ENCODE assay signal across 11 cellular contexts in the genomic region with DNA sequence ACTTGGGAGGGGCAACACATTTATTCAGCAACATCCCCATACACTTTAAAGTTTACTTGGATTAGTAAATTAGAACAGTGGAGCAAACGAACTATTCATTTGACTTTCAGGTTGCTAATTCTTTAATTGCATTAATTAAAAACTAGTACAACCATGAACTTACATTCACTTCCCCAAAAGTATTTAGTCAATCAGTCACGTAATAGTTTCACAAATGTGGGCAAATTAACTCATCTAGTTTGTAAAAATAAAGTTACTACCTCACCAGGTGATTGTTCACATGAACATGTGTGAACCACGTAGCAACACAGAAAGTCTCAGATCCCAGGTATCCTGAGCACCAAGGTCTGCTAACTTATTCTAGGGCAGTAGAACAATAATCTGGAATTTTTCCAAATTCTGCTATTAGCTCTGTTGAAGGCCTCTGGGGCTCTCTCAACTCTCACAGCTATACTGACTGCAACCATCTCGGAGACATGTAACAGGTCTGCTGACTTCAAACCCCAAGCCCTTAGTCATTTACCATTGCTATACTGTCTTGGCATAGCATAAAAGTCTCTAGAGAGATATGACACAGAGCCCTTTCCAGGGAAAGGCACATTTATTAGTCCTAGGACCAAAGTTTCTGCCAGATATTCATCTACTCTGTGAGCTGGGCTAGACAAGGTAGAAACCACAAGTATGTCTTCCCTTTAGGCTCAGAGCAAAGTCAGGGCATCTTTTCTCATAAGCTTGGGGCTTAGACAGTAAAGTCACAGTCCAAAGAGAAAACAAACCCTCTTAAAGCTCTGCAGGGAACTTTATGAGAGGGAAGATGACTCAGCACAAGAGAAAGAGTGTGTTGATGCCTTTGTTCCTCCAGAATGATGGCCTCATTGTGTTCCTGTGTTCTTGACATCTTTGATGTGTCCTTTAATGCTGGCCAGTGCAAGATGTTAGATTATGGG. TPM values are rescaled to one million over a fixed set of nuclear protein-coding genes. Genes with fewer than 3 reads are reported as not detected.
DNase-seq lines count a peak whose midpoint lies in the region; ATAC-seq and TF ChIP-seq lines count a peak whose summit lies in the region.
"Had no signal": no experiment of that assay in that cellular context is flagged by ENCODE, and none has a peak within 500 bp of the region (broad histone marks: within the 10 kb centered on the region; RNA-seq: fewer than 3 reads in every experiment).

No MANE protein-coding gene starts in this region.

- H3K4me3 ChIP-seq in left ventricle myocardium inferior, result no peak overlapping the region
- no peak overlapping the region for H3K4me3 ChIP-seq in heart left ventricle
- H3K4me3 ChIP-seq in fibroblast of villous mesenchyme (ENCODE audit: low read depth, low read length), result no peak overlapping the region
- no peak overlapping the region for H3K4me3 ChIP-seq in testis

- H3K27ac ChIP-seq in left ventricle myocardium inferior (replicated peaks) (peak overlapping the region; percentile 4), heart left ventricle (no peak overlapping the region), testis (no peak overlapping the region)

- intact Hi-C loops in left ventricle myocardium inferior (cut with micrococcal nuclease), result no loop called here
- intact Hi-C loops in heart left ventricle (cut with DNase I), result loop anchor here in 1 of 10 donors (5.0 kb wide), 1 partner anchor 45 kb away; no protein-coding TSS in a partner anchor
- intact Hi-C loops in testis (cut with DNase I; ENCODE audit: low total_unique reads), result no loop called here
- intact Hi-C loops in left colon (cut with DNase I, micrococcal nuclease), result no loop called here

- no peak for ATAC-seq in heart left ventricle
- ATAC-seq in GM18519 (IDR thresholded peaks at IDR 0.05; ENCODE audit: low FRiP score, unreplicated experiment), result no peak
- no peak for ATAC-seq in left colon

- H3K27me3 ChIP-seq in left ventricle myocardium inferior (ENCODE audit: low read depth) (no peaks in the 10 kb centered on the region), heart left ventricle (no peaks in the 10 kb centered on the region), testis (no peaks in the 10 kb centered on the region)
- H3K27me3 ChIP-seq: BE2C had no signal

- no peak for TF ChIP-seq CTCF in left ventricle myocardium inferior (IDR thresholded peaks at IDR 0.05; ENCODE audit: borderline replicate concordance)
- TF ChIP-seq CTCF in heart left ventricle (IDR thresholded peaks at IDR 0.05), result no peak
- no peak for TF ChIP-seq CTCF in fibroblast of villous mesenchyme (IDR thresholded peaks at IDR 0.05; ENCODE audit: insufficient read depth, low read depth, low read length)
- no peak for TF ChIP-seq CTCF in testis (IDR thresholded peaks at IDR 0.05)

- H3K9me3 ChIP-seq in left ventricle myocardium inferior (replicated peaks) (no peaks in the 10 kb centered on the region), heart left ventricle (no peaks in the 10 kb centered on the region), testis (no peaks in the 10 kb centered on the region)
- H3K9me3 ChIP-seq: BE2C had no signal

- H3K4me1 ChIP-seq in left ventricle myocardium inferior (peaks cover 29% of the 10 kb centered on the region), heart left ventricle (peaks cover 0 to 34% (median 19%) of the 10 kb centered on the region in 12 donors), testis (no peaks in the 10 kb centered on the region)
- H3K4me1 ChIP-seq: BE2C had no signal

- 76 to 80% (median 77%) methylated on average over 4 of the region's 4 CpGs for WGBS in heart left ventricle, 4 donors
- WGBS in testis, 2 donors, result 90 to 91% methylated on average over 4 of the region's 4 CpGs

- no peaks in the 10 kb centered on the region for H3K36me3 ChIP-seq in left ventricle myocardium inferior
- no peaks in the 10 kb centered on the region for H3K36me3 ChIP-seq in heart left ventricle
- no peaks in the 10 kb centered on the region for H3K36me3 ChIP-seq in testis (ENCODE audit: low read depth, missing control alignments)
- H3K36me3 ChIP-seq: BE2C had no signal

- DNase-seq in left ventricle myocardium inferior, result no peak
- no peak for DNase-seq in heart left ventricle
- peak; percentile 6 for DNase-seq in RKO (ENCODE audit: low spot score)
- DNase-seq in fibroblast of villous mesenchyme (ENCODE audit: low read depth), result peak; percentile 82
- DNase-seq in testis, result no peak
- no peak for DNase-seq in left colon
- no peak for DNase-seq in inferior parietal cortex (ENCODE audit: extremely low spot score)
- DNase-seq: activated CD8-positive, alpha-beta memory T cell treated with anti-CD3 and anti-CD28 coated beads for 24 hours; BE2C; stimulated activated CD4-positive, alpha-beta T cell treated with anti-CD3 and anti-CD28 coated beads, Interleukin-15, amount 100 ng/mL, for 24 hours had no signal

- TF ChIP-seq POLR2A in heart left ventricle (IDR thresholded peaks at IDR 0.05), result no peak
- no peak for TF ChIP-seq POLR2A in testis (IDR thresholded peaks at IDR 0.05)

RNA-seq across cellular contexts. Expression of gene CCDC28A, which starts 50.9 kb away (rescaled TPM):
- total RNA-seq in left ventricle myocardium inferior, result 9.0 TPM
- total RNA-seq in heart left ventricle, result 10 to 100 TPM in 4 of 9 donors, 1 to 10 TPM in 5; 4.6 to 13.6 (median 7.8) TPM
- polyA plus RNA-seq in heart left ventricle, result 10 to 100 TPM in 1 of 2 donors, 1 to 10 TPM in 1; 7.4 to 11.5 TPM
- 10.3 and 13.4 TPM in 2 replicates for total RNA-seq in fibroblast of villous mesenchyme
- total RNA-seq in testis, result 10 to 100 TPM; 30.3 to 35.0 TPM
- polyA plus RNA-seq in testis (ENCODE audit: insufficient read depth, low read depth, low replicate concordance), result 36.4 TPM
- total RNA-seq in left colon, result 10 to 100 TPM; 12.9 to 25.9 TPM

Comparison
In these comparisons a context has a peak if more than half of its experiments do, and no peak if none do; other contexts are left out.
1. DNase-seq: peak in RKO (single experiment) and fibroblast of villous mesenchyme (single experiment); none in left ventricle myocardium inferior (single experiment), heart left ventricle (0 of 5), testis (single experiment), left colon (0 of 2) and inferior parietal cortex (single experiment).